13 cellular contexts compared by ENCODE assay signal in the genomic region with DNA sequence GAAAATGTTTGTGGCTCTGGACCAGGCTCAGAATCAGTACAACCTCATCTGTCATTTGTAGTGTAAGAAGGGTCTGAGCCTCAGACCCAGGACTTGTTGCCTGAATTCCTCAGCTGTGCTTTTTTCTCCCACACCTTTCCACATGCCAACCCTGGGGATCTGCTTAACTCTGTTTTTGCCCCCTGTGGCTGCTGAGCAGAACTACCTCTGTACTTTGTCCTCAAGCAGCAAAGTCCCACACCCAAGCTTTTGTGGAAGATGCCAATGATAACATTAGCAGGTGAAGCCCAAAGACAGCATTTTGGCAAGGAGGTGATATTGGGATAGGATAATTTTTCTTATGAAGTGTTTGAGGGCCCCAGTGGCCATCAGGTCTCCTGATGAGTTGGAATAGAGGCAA. TPM values are rescaled to one million over a fixed set of nuclear protein-coding genes. Genes with fewer than 3 reads are reported as not detected.
DNase-seq lines count a peak whose midpoint lies in the region; ATAC-seq and TF ChIP-seq lines count a peak whose summit lies in the region.
"Had no signal": no experiment of that assay in that cellular context is flagged by ENCODE, and none has a peak within 500 bp of the region (broad histone marks: within the 10 kb centered on the region; RNA-seq: fewer than 3 reads in every experiment).

No MANE protein-coding gene starts in this region.

- TF ChIP-seq CTCF in A673 (conservative IDR thresholded peaks at IDR 0.05; ENCODE audit: low read depth, low read length), result no peak

- in situ Hi-C loops in T47D (cut with HindIII; ENCODE audit: low pct_unique_long_range_greater_than_20kb, low sequenced_read_pairs), result no loop called here

- H3K4me1 ChIP-seq in A673 (ENCODE audit: insufficient read depth, low read length, poor library complexity, severe bottlenecking), result no peaks in the 10 kb centered on the region

- no peak overlapping the region for H3K27ac ChIP-seq in A673 (ENCODE audit: low read depth, low read length, poor library complexity, severe bottlenecking)
- H3K27ac ChIP-seq: epithelial cell of prostate, ovary had no signal

- H3K36me3 ChIP-seq in A673 (ENCODE audit: insufficient read depth, low read length, poor library complexity, severe bottlenecking) (no peaks in the 10 kb centered on the region), H7 (replicated peaks; ENCODE audit: control insufficient read depth, insufficient read depth, low read length) (no peaks in the 10 kb centered on the region)
- H3K36me3 ChIP-seq: ovary had no signal

- peak; percentile 3 for DNase-seq in A673 (ENCODE audit: low spot score)
- peak; percentile 13 for DNase-seq in H7
- DNase-seq in T47D (ENCODE audit: low read depth in 1 of 2, low spot score in 1 of 2), result peak; percentile 23 to 44
- DNase-seq in left lobe of liver (ENCODE audit: low spot score), result peak; percentile 87
- no peak for DNase-seq in activated naive CD4-positive, alpha-beta T cell (lab: John Stamatoyannopoulos, UW)
- no peak for DNase-seq in Right ventricle myocardium inferior (ENCODE audit: missing footprints)
- no peak for DNase-seq in activated T-cell treated with anti-CD3 and anti-CD28 coated beads, Interleukin-2, amount 50 U/mL, for 48 hours
- DNase-seq: KBM-7; kidney glomerular epithelial cell; ovary; stimulated activated naive CD8-positive, alpha-beta T cell treated with anti-CD3 and anti-CD28 coated beads, Interleukin-15, amount 100 ng/mL, for 72 hours had no signal

- H3K27me3 ChIP-seq in A673 (replicated peaks; ENCODE audit: insufficient read depth, low read depth, low read length, poor library complexity) (no peaks in the 10 kb centered on the region), H7 (ENCODE audit: control insufficient read depth, insufficient read depth, low read length) (no peaks in the 10 kb centered on the region)
- H3K27me3 ChIP-seq: ovary had no signal

- H3K4me3 ChIP-seq in A673 (ENCODE audit: low read depth, low read length, poor library complexity, severe bottlenecking) (no peak overlapping the region), H7 (ENCODE audit: insufficient read depth, low read depth, low read length) (no peak overlapping the region)
- H3K4me3 ChIP-seq: ovary had no signal

- intact Hi-C loops in A673 (cut with micrococcal nuclease; ENCODE audit: unreplicated experiment), result no loop called here
- intact Hi-C loops in Right ventricle myocardium inferior (cut with DNase I), result no loop called here

- no peaks in the 10 kb centered on the region for H3K9me3 ChIP-seq in A673 (ENCODE audit: low read depth, low read length, poor library complexity, severe bottlenecking)
- H3K9me3 ChIP-seq: ovary had no signal

- POLR2A ChIA-PET in A673 (lab: Charles Lee; ENCODE audit: low non-redundant PET), result no interaction called here

- ATAC-seq in left lobe of liver (peak; percentile 69), GM18907 (IDR thresholded peaks at IDR 0.05; ENCODE audit: unreplicated experiment) (no peak), Right ventricle myocardium inferior (no peak)
- ATAC-seq: stimulated activated naive CD8-positive, alpha-beta T cell treated with anti-CD3 and anti-CD28 coated beads, Interleukin-15, amount 100 ng/mL, for 72 hours had no signal

- CTCF ChIA-PET in A673 (lab: Charles Lee), result no interaction called here

- no TSS peak for BruUV-seq in A673 (replicated peaks; lab: Mats Ljungman, UMichigan)

RNA-seq across cellular contexts. Expression of a gene that starts 5.8 kb away (rescaled TPM):
- not detected in 2 replicates for total RNA-seq in A673 (2021)
- 0.89 TPM in 1 of 2 replicates, not detected in the other for total RNA-seq in H7 (2014; rRNA removed; shearing (Covaris generic))
- 110 TPM for total RNA-seq in left lobe of liver
- not detected for total RNA-seq in Right ventricle myocardium inferior

Comparison
In these comparisons a context has a peak if more than half of its experiments do, and no peak if none do; other contexts are left out.
1. DNase-seq: peak in A673 (single experiment), H7 (single experiment), T47D (2 of 2) and left lobe of liver (single experiment); none in activated naive CD4-positive, alpha-beta T cell (0 of 4), Right ventricle myocardium inferior (single experiment) and activated T-cell treated with anti-CD3 and anti-CD28 coated beads, Interleukin-2, amount 50 U/mL, for 48 hours (0 of 2).
2. RNA of a gene that starts 5.8 kb away (total RNA-seq): 110 TPM in left lobe of liver (single experiment); 0.89 TPM in H7, not detected in A673 and not detected in Right ventricle myocardium inferior (single experiment); every median in the first group is over 10 times any median in the second.